ENCODE assay signal across 29 cellular contexts in genomic region chr9:131031642-131032005, GRCh38. TPM values are rescaled to one million over a fixed set of nuclear protein-coding genes. Genes with fewer than 3 reads are reported as not detected.
"Had no signal": no experiment of that assay in that cellular context is flagged by ENCODE, and none has a peak within 500 bp of the region (broad histone marks: within the 10 kb centered on the region; RNA-seq: fewer than 3 reads in every experiment).

No MANE protein-coding gene starts in this region.

- H3K27me3 ChIP-seq: ovary, right lobe of liver, sigmoid colon, thyroid gland, tibial nerve, upper lobe of left lung had no signal

- DNase-seq: naive thymus-derived CD4-positive, alpha-beta T cell; natural killer cell; occipital lobe; ovary; posterior cingulate gyrus; psoas muscle; right lobe of liver; sigmoid colon; small intestine; stimulated activated CD4-positive, alpha-beta T cell treated with anti-CD3 and anti-CD28 coated beads, Interleukin-15, amount 100 ng/mL, for 24 hours; stimulated activated CD4-positive, alpha-beta T cell treated with anti-CD3 and anti-CD28 coated beads, Interleukin-2, amount 100 ng/mL, for 24 hours; stimulated activated CD4-positive, alpha-beta T cell treated with anti-CD3 and anti-CD28 coated beads, Interleukin-2, amount 100 ng/mL, for 48 hours; stimulated activated CD4-positive, alpha-beta T cell treated with anti-CD3 and anti-CD28 coated beads, Interleukin-4, amount 100 ng/mL, for 24 hours; stimulated activated naive B cell treated with anti-CD40 and anti-IgM and Interleukin-4, amounts not matched to agents 10 μg/mL and 1 μg/mL and 100 μg/mL, for 72 hours; stimulated activated naive CD4-positive, alpha-beta T cell treated with Interleukin-2 at 50 U/mL for 16 hours; stomach; thyroid gland; trophoblast cell; upper lobe of left lung had no signal

- H3K9me3 ChIP-seq: ovary, psoas muscle, right lobe of liver, sigmoid colon, stomach, thoracic aorta, thyroid gland, tibial nerve, upper lobe of left lung had no signal

- H3K36me3 Mint-ChIP-seq: naive thymus-derived CD4-positive, alpha-beta T cell; natural killer cell; stimulated activated effector memory CD8-positive, alpha-beta T cell treated with anti-CD3 and anti-CD28 coated beads, Interleukin-12 subunit alpha, Interleukin-12 subunit beta, amount 100 ng/mL, for 72 hours; stimulated activated naive B cell treated with anti-CD40 and anti-IgM and Interleukin-4, amounts not matched to agents 10 μg/mL and 1 μg/mL and 100 μg/mL, for 72 hours had no signal

- H3K4me3 Mint-ChIP-seq: naive thymus-derived CD4-positive, alpha-beta T cell; natural killer cell; nephron; neural crest cell; stimulated activated effector memory CD8-positive, alpha-beta T cell treated with anti-CD3 and anti-CD28 coated beads, Interleukin-12 subunit alpha, Interleukin-12 subunit beta, amount 100 ng/mL, for 72 hours; stimulated activated naive B cell treated with anti-CD40 and anti-IgM and Interleukin-4, amounts not matched to agents 10 μg/mL and 1 μg/mL and 100 μg/mL, for 72 hours; stimulated activated naive CD8-positive, alpha-beta T cell treated with anti-CD3 and anti-CD28 coated beads, Interleukin-15, Interleukin-2, amounts not matched to agents 100 ng/mL and 50 ng/mL, for 24 hours had no signal

- FAIRE-seq: small intestine, urothelium cell line had no signal

- H3K36me3 ChIP-seq: ovary, right lobe of liver, sigmoid colon, stomach, thoracic aorta, thyroid gland, tibial nerve, upper lobe of left lung had no signal

- H3K27ac Mint-ChIP-seq: naive thymus-derived CD4-positive, alpha-beta T cell; natural killer cell; nephron; progenitor cell of endocrine pancreas; stimulated activated effector memory CD8-positive, alpha-beta T cell treated with anti-CD3 and anti-CD28 coated beads, Interleukin-12 subunit alpha, Interleukin-12 subunit beta, amount 100 ng/mL, for 72 hours; stimulated activated naive B cell treated with anti-CD40 and anti-IgM and Interleukin-4, amounts not matched to agents 10 μg/mL and 1 μg/mL and 100 μg/mL, for 72 hours; stimulated activated naive CD8-positive, alpha-beta T cell treated with anti-CD3 and anti-CD28 coated beads, Interleukin-15, Interleukin-2, amounts not matched to agents 100 ng/mL and 50 ng/mL, for 24 hours had no signal

- H3K9me3 Mint-ChIP-seq: naive thymus-derived CD4-positive, alpha-beta T cell; natural killer cell; nephron; neural crest cell; stimulated activated effector memory CD8-positive, alpha-beta T cell treated with anti-CD3 and anti-CD28 coated beads, Interleukin-12 subunit alpha, Interleukin-12 subunit beta, amount 100 ng/mL, for 72 hours; stimulated activated naive B cell treated with anti-CD40 and anti-IgM and Interleukin-4, amounts not matched to agents 10 μg/mL and 1 μg/mL and 100 μg/mL, for 72 hours; stimulated activated naive CD8-positive, alpha-beta T cell treated with anti-CD3 and anti-CD28 coated beads, Interleukin-15, Interleukin-2, amounts not matched to agents 100 ng/mL and 50 ng/mL, for 24 hours had no signal

- H3K27ac ChIP-seq: ovary, parathyroid adenoma, psoas muscle, right lobe of liver, sigmoid colon, stomach, thoracic aorta, thyroid gland, tibial nerve, upper lobe of left lung had no signal

- H2AFZ ChIP-seq: parathyroid adenoma had no signal

- H3K9ac ChIP-seq: parathyroid adenoma had no signal

- H3K4me3 ChIP-seq: ovary, psoas muscle, right lobe of liver, sigmoid colon, stomach, thoracic aorta, thyroid gland, tibial nerve, upper lobe of left lung had no signal

- H3K27me3 Mint-ChIP-seq: stimulated activated naive CD8-positive, alpha-beta T cell treated with anti-CD3 and anti-CD28 coated beads, Interleukin-15, Interleukin-2, amounts not matched to agents 100 ng/mL and 50 ng/mL, for 24 hours had no signal

- H3K4me1 ChIP-seq: parathyroid adenoma, psoas muscle, right lobe of liver, tibial nerve, upper lobe of left lung had no signal

- H3K79me2 ChIP-seq: parathyroid adenoma had no signal

- H3K4me1 Mint-ChIP-seq: natural killer cell; nephron; stimulated activated effector memory CD8-positive, alpha-beta T cell treated with anti-CD3 and anti-CD28 coated beads, Interleukin-12 subunit alpha, Interleukin-12 subunit beta, amount 100 ng/mL, for 72 hours had no signal

RNA-seq across cellular contexts. Expression of gene LAMC3, which starts 22.6 kb away (rescaled TPM):
- total RNA-seq: natural killer cell, osteoblast had no signal
